10 cellular contexts compared by ENCODE assay signal in the genomic region with DNA sequence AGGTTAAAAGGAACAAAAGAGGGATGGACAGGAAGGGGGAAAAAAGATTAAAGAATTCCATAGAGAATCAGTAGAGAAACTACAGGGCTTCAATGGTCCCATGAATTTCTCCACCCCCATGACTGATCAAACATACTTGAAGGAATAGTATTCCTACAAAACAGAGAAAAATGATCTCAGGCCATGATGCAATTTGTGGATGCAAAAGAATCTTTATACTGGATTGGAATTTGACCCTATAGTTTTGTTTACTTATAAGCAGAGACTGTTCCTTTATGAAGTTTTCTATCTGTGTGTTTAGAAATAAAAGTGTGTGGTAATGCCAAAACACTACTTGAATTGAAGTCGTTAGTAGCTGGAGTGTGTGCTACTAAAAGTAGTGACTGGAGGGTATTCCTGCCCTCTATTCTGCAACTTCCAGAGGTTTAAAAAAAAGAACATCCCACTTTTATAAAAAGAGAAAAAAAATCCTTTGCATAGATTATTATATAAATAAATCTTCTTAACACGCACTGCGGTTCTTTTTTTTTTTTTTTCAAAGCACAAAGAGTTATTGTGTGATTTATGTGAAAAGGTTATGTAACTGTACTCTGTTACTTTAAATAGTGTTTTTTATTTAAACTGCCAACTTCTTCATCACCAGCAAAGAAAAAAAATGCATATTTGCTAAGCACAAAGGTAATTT.
DNase-seq lines count a peak whose midpoint lies in the region; ATAC-seq and TF ChIP-seq lines count a peak whose summit lies in the region.
"Had no signal": no experiment of that assay in that cellular context is flagged by ENCODE, and none has a peak within 500 bp of the region (broad histone marks: within the 10 kb centered on the region; RNA-seq: fewer than 3 reads in every experiment).

No MANE protein-coding gene starts in this region.

- no peak overlapping the region for H3K4me3 Mint-ChIP-seq in activated naive CD4-positive, alpha-beta T cell treated with anti-CD3 and anti-CD28 coated beads for 36 hours
- H3K4me3 Mint-ChIP-seq in activated T-cell treated with anti-CD3 and anti-CD28 coated beads, Interleukin-2, amount 50 U/mL, for 4 hours = no peak overlapping the region

- H3K9me3 Mint-ChIP-seq in activated naive CD4-positive, alpha-beta T cell treated with anti-CD3 and anti-CD28 coated beads for 36 hours = no peaks in the 10 kb centered on the region
- H3K9me3 Mint-ChIP-seq in activated T-cell treated with anti-CD3 and anti-CD28 coated beads, Interleukin-2, amount 50 U/mL, for 4 hours = no peaks in the 10 kb centered on the region

- H3K4me3 ChIP-seq in GM23248 (no peak overlapping the region), esophagus muscularis mucosa (peak overlapping the region in 1 of 4 donors; percentile 20), rectal smooth muscle tissue (ENCODE audit: low read length) (no peak overlapping the region)

- H3K36me3 ChIP-seq in GM23248 (ENCODE audit: low read depth) = no peaks in the 10 kb centered on the region
- no peaks in the 10 kb centered on the region for H3K36me3 ChIP-seq in esophagus muscularis mucosa
- H3K36me3 ChIP-seq in rectal smooth muscle tissue (ENCODE audit: control insufficient read depth, insufficient read depth, low read length) = no peaks in the 10 kb centered on the region

- H3K79me2 ChIP-seq in GM23248 (ENCODE audit: insufficient read depth) = no peaks in the 10 kb centered on the region

- CTCF ChIA-PET in activated naive CD4-positive, alpha-beta T cell treated with anti-CD3 and anti-CD28 coated beads for 36 hours (lab: Charles Lee) = no interaction called here

- no peak overlapping the region for H3K27ac Mint-ChIP-seq in activated naive CD4-positive, alpha-beta T cell treated with anti-CD3 and anti-CD28 coated beads for 36 hours

- no peaks in the 10 kb centered on the region for H3K36me3 Mint-ChIP-seq in activated naive CD4-positive, alpha-beta T cell treated with anti-CD3 and anti-CD28 coated beads for 36 hours (ENCODE audit: low read depth)
- no peaks in the 10 kb centered on the region for H3K36me3 Mint-ChIP-seq in activated T-cell treated with anti-CD3 and anti-CD28 coated beads, Interleukin-2, amount 50 U/mL, for 4 hours (ENCODE audit: insufficient read depth)

- peak overlapping the region; percentile 32 for H3K4me2 ChIP-seq in GM23248 (ENCODE audit: unreplicated experiment)

- no peak for ATAC-seq in activated T-cell treated with anti-CD3 and anti-CD28 coated beads, Interleukin-2, amount 50 U/mL, for 4 hours
- no peak for ATAC-seq in GM21786 (IDR thresholded peaks at IDR 0.05; ENCODE audit: unreplicated experiment)

- no peaks in the 10 kb centered on the region for H3K4me1 Mint-ChIP-seq in activated naive CD4-positive, alpha-beta T cell treated with anti-CD3 and anti-CD28 coated beads for 36 hours (ENCODE audit: low read depth)
- H3K4me1 Mint-ChIP-seq in activated T-cell treated with anti-CD3 and anti-CD28 coated beads, Interleukin-2, amount 50 U/mL, for 4 hours (ENCODE audit: low read depth) = no peaks in the 10 kb centered on the region

- H3K9me3 ChIP-seq in GM23248 (ENCODE audit: low read depth) = no peaks in the 10 kb centered on the region
- H3K9me3 ChIP-seq in esophagus muscularis mucosa = no peaks in the 10 kb centered on the region

- H3K9ac ChIP-seq in GM23248 (no peak overlapping the region), rectal smooth muscle tissue (ENCODE audit: low read length) (no peak overlapping the region)

- TF ChIP-seq POLR2A in esophagus muscularis mucosa (IDR thresholded peaks at IDR 0.05; ENCODE audit: low read depth) = no peak

- peaks cover 28% of the 10 kb centered on the region for H3K4me1 ChIP-seq in GM23248 (ENCODE audit: insufficient read depth)
- H3K4me1 ChIP-seq in esophagus muscularis mucosa = peaks cover 35 to 66% (median 58%) of the 10 kb centered on the region in 4 donors
- H3K4me1 ChIP-seq in rectal smooth muscle tissue (ENCODE audit: control insufficient read depth, insufficient read depth, low read length) = peaks cover 36% of the 10 kb centered on the region

- peak; percentile 65 for DNase-seq in GM23248
- peak; percentile 81 for DNase-seq in NOMO-1 treated with DMSO at 0.1 percent for 48 hours (lab: John Stamatoyannopoulos, UW; ENCODE audit: unreplicated experiment)
- no peak for DNase-seq in esophagus muscularis mucosa (ENCODE audit: extremely low spot score)
- DNase-seq in cardiac septum (ENCODE audit: low spot score) = no peak
- DNase-seq in activated naive CD4-positive, alpha-beta T cell treated with anti-CD3 and anti-CD28 coated beads for 36 hours = no peak
- no peak for DNase-seq in activated T-cell treated with anti-CD3 and anti-CD28 coated beads, Interleukin-2, amount 50 U/mL, for 4 hours
- DNase-seq: activated naive CD4-positive, alpha-beta T cell treated with Interleukin-2 at 50 U/mL for 16 hours; DND-41 had no signal

- no peaks in the 10 kb centered on the region for H4K20me1 ChIP-seq in GM23248 (ENCODE audit: insufficient read depth)

- H3K27me3 ChIP-seq in GM23248 (replicated peaks; ENCODE audit: insufficient read depth) (no peaks in the 10 kb centered on the region), esophagus muscularis mucosa (no peaks in the 10 kb centered on the region), rectal smooth muscle tissue (ENCODE audit: control insufficient read depth, insufficient read depth, low read length) (no peaks in the 10 kb centered on the region)

- no peak overlapping the region for H2AFZ ChIP-seq in GM23248

- intact Hi-C loops in esophagus muscularis mucosa (cut with DNase I) = no loop called here
- intact Hi-C loops in cardiac septum (cut with DNase I) = no loop called here
- intact Hi-C loops in activated naive CD4-positive, alpha-beta T cell treated with anti-CD3 and anti-CD28 coated beads for 36 hours (cut with micrococcal nuclease) = no loop called here

- H3K9me2 ChIP-seq in GM23248 (ENCODE audit: insufficient read depth) = no peaks in the 10 kb centered on the region; the same call in 1 of the 2 replicates

- H3K27ac ChIP-seq in GM23248 = peak overlapping the region; percentile 67
- peak overlapping the region; percentile 83 to 86 (median 83) for H3K27ac ChIP-seq in esophagus muscularis mucosa (replicated peaks in 1 of 4)
- H3K27ac ChIP-seq in rectal smooth muscle tissue (ENCODE audit: low read depth, low read length) = peak overlapping the region; percentile 72

- peaks cover 21% of the 10 kb centered on the region for H3K27me3 Mint-ChIP-seq in activated naive CD4-positive, alpha-beta T cell treated with anti-CD3 and anti-CD28 coated beads for 36 hours (ENCODE audit: low read depth)
- peaks cover 8% of the 10 kb centered on the region for H3K27me3 Mint-ChIP-seq in activated T-cell treated with anti-CD3 and anti-CD28 coated beads, Interleukin-2, amount 50 U/mL, for 4 hours (ENCODE audit: low read depth)

- TF ChIP-seq EP300 in esophagus muscularis mucosa (IDR thresholded peaks at IDR 0.05) = no peak

- peaks cover 21% of the 10 kb centered on the region for H3F3A ChIP-seq in GM23248 (ENCODE audit: insufficient read depth)

- in situ Hi-C loops in GM23248 (cut with MboI) = no loop called here

- whole genome bisulfite sequencing in GM23248 (ENCODE audit: low coverage in 1 of 2, low lambda C conversion rate in 2 of 2, missing lambda C conversion rate in 2 of 2), 2 experiments = 78 to 80% methylated on average over 3 of the region's 3 CpGs
- 21% methylated on average over 3 of the region's 3 CpGs for WGBS in esophagus muscularis mucosa

- TF ChIP-seq CTCF in esophagus muscularis mucosa (IDR thresholded peaks at IDR 0.05) = no peak

Comparison
In these comparisons a context has a peak if more than half of its experiments do, and no peak if none do; other contexts are left out.
1. DNase-seq: peak in GM23248 (single experiment) and NOMO-1 treated with DMSO at 0.1 percent for 48 hours (single experiment); none in esophagus muscularis mucosa (single experiment), cardiac septum (single experiment), activated naive CD4-positive, alpha-beta T cell treated with anti-CD3 and anti-CD28 coated beads for 36 hours (single experiment) and activated T-cell treated with anti-CD3 and anti-CD28 coated beads, Interleukin-2, amount 50 U/mL, for 4 hours (single experiment).
2. Peak in every context shown above with its lines, with median percentiles within 50 percentile points of each other: H3K27ac ChIP-seq.